8 cellular contexts compared by ENCODE assay signal in the genomic region with DNA sequence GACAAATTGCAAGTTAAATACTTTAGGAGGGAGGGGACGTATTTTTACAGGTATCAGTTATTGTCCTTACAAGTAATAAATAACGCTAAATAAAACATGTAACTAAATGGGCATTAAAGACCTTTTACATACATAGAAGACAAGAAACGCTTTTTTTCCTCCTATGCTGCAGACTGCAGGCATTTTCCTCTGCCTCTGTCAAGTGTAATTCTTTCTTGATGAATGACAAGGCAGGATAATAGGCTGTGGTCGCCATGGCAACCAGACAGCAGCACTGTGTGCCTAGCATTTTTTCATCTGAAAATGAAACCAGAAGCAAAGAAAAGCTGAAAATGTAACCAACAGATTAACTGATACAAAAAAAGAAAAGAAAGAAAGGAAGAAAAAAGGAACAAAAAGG. TPM values are rescaled to one million over a fixed set of nuclear protein-coding genes. Genes with fewer than 3 reads are reported as not detected.
DNase-seq lines count a peak whose midpoint lies in the region; ATAC-seq and TF ChIP-seq lines count a peak whose summit lies in the region.

No MANE protein-coding gene starts in this region.

- no peak for TF ChIP-seq POLR2A in esophagus squamous epithelium (IDR thresholded peaks at IDR 0.05)

- POLR2A ChIA-PET in GM10248 (lab: Yijun Ruan, JAX): no interaction called here

- TF ChIP-seq CTCF in GM10248 (IDR thresholded peaks at IDR 0.05; ENCODE audit: control extremely low read depth, extremely low read depth, low read depth, missing control alignments) (no peak), esophagus squamous epithelium (IDR thresholded peaks at IDR 0.05) (no peak)

- no peaks in the 10 kb centered on the region for H3K9me3 ChIP-seq in esophagus squamous epithelium

- WGBS in esophagus squamous epithelium, 2 donors: 20 to 27% methylated on average over 4 of the region's 4 CpGs

- intact Hi-C loops in esophagus squamous epithelium (cut with DNase I): no loop called here

- CTCF ChIA-PET in GM10248 (lab: Yijun Ruan, JAX): no interaction called here

- no peak overlapping the region for H3K27ac ChIP-seq in esophagus squamous epithelium

- no peaks in the 10 kb centered on the region for H3K36me3 ChIP-seq in esophagus squamous epithelium

- no peaks in the 10 kb centered on the region for H3K27me3 ChIP-seq in esophagus squamous epithelium

- ATAC-seq in HG02885 (IDR thresholded peaks at IDR 0.05; ENCODE audit: poor library complexity, unreplicated experiment) (no peak), GM21526 (IDR thresholded peaks at IDR 0.05; ENCODE audit: low FRiP score, unreplicated experiment) (no peak), HG02610 (IDR thresholded peaks at IDR 0.05; ENCODE audit: unreplicated experiment) (no peak)

- peaks cover 0 to 15% (median 0%) of the 10 kb centered on the region in 3 donors for H3K4me1 ChIP-seq in esophagus squamous epithelium

- peak; percentile 10 for DNase-seq in GM10248 (ENCODE audit: extremely low spot score)
- DNase-seq in NCI-H2081 (lab: John Stamatoyannopoulos, UW): peak; percentile 65 to 85
- DNase-seq in dermis blood vessel endothelial cell: peak; percentile 94
- peak; percentile 65 for DNase-seq in middle frontal gyrus (ENCODE audit: extremely low spot score, low spot score)
- no peak for DNase-seq in esophagus squamous epithelium (lab: John Stamatoyannopoulos, UW)

- no peak overlapping the region for H3K4me3 ChIP-seq in esophagus squamous epithelium

RNA-seq across cellular contexts. Expression of gene BLID, which starts 46.1 kb away (rescaled TPM):
- total RNA-seq in dermis blood vessel endothelial cell (0.79 TPM in 1 of 2 replicates, not detected in the other), esophagus squamous epithelium (not detected)
